Comparison of ENCODE assay signal across 23 cellular contexts in the genomic region with DNA sequence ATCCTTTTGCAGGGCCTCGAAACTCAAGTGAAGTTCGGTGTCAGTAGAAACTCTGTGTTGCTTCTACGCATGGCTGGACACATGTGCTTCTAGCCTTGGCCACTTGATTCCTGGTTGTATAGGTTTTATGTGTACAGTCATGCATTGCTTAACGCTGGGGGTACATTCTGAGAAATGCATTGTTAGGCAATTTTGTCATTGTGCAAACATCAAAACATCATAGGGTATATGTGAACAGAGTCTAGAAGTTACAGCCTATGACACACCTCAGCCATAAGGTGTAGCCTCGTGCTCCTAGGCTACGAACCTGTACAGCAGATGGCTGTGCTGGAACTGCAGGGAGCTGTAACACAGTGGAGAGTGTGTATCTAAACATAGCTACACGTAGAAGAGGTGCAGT.
"Had no signal": no experiment of that assay in that cellular context is flagged by ENCODE, and none has a peak within 500 bp of the region (broad histone marks: within the 10 kb centered on the region; RNA-seq: fewer than 3 reads in every experiment).

No MANE protein-coding gene starts in this region.

- H3K36me3 Mint-ChIP-seq: activated naive CD4-positive, alpha-beta T cell treated with anti-CD3 and anti-CD28 coated beads, Interleukin-2, amount 50 U/mL, for 72 hours had no signal

- H3K4me3 Mint-ChIP-seq: activated CD8-positive, alpha-beta T cell treated with anti-CD3 and anti-CD28 coated beads, Interleukin-2, amount 10 ng/mL, durations not matched to agents 7 days and 5 days; activated naive CD8-positive, alpha-beta T cell treated with anti-CD3 and anti-CD28 coated beads, Interleukin-2, amount 50 U/mL, for 24 hours; T-helper 1 cell treated with Interleukin-12 subunit alpha and Interleukin-12 subunit beta and Interleukin-4 antibody, amounts not matched to agents 30 μg/mL and 1 μg/mL, for 36 hours; WTC11 had no signal

- H3K4me3 ChIP-seq: body of pancreas, cardiac muscle cell, MG63 had no signal

- H3K36me3 ChIP-seq: ascending aorta, cardiac muscle cell, MG63 had no signal

- ATAC-seq: activated naive CD8-positive, alpha-beta T cell treated with anti-CD3 and anti-CD28 coated beads, Interleukin-2, amount 50 U/mL, for 24 hours; body of pancreas had no signal

- H3K27me3 ChIP-seq: ascending aorta, body of pancreas, cardiac muscle cell, MG63 had no signal

- DNase-seq: activated CD4-positive, alpha-beta T cell treated with anti-CD3 and anti-CD28 coated beads for 48 hours; activated CD4-positive, alpha-beta T cell treated with anti-CD3 and anti-CD28 coated beads, Interleukin-2, amount 50 U/mL, for 4 hours; activated CD4-positive, CD25-positive, alpha-beta regulatory T cell treated with anti-CD3 and anti-CD28 coated beads, Interleukin-2, amount 50 U/mL, for 72 hours; activated naive CD4-positive, alpha-beta T cell treated with Interleukin-2 at 50 U/mL for 16 hours; activated naive CD8-positive, alpha-beta T cell treated with anti-CD3 and anti-CD28 coated beads, Interleukin-2, amount 50 U/mL, for 24 hours; activated T-cell treated with anti-CD3 and anti-CD28 coated beads, Interleukin-2, amount 50 U/mL, for 4 hours; amniotic stem cell; body of pancreas; KG1; MG63; NCI-H1048; NCI-H146; NCI-H187 treated with DMSO at 0.1 percent for 48 hours; NCI-H2081 treated with DMSO at 0.1 percent for 48 hours; NCI-H446; NCI-H524; SHP77 treated with DMSO at 0.1 percent for 48 hours had no signal

- H3K27ac ChIP-seq: ascending aorta, body of pancreas, cardiac muscle cell had no signal

- H3K9me3 Mint-ChIP-seq: activated naive CD4-positive, alpha-beta T cell treated with anti-CD3 and anti-CD28 coated beads, Interleukin-2, amount 50 U/mL, for 72 hours; activated naive CD8-positive, alpha-beta T cell treated with anti-CD3 and anti-CD28 coated beads, Interleukin-2, amount 50 U/mL, for 24 hours; activated T-cell treated with anti-CD3 and anti-CD28 coated beads, Interleukin-2, amount 50 U/mL, for 4 hours; T-helper 1 cell treated with Interleukin-12 subunit alpha and Interleukin-12 subunit beta and Interleukin-4 antibody, amounts not matched to agents 30 μg/mL and 1 μg/mL, for 36 hours had no signal

- H3K27ac Mint-ChIP-seq: activated CD8-positive, alpha-beta T cell treated with anti-CD3 and anti-CD28 coated beads, Interleukin-2, amount 10 ng/mL, durations not matched to agents 7 days and 5 days; activated naive CD8-positive, alpha-beta T cell treated with anti-CD3 and anti-CD28 coated beads, Interleukin-2, amount 50 U/mL, for 24 hours; T-helper 1 cell treated with Interleukin-12 subunit alpha and Interleukin-12 subunit beta and Interleukin-4 antibody, amounts not matched to agents 30 μg/mL and 1 μg/mL, for 36 hours; WTC11 had no signal

- H3K9me3 ChIP-seq: ascending aorta, body of pancreas, MG63 had no signal

- H3K27me3 Mint-ChIP-seq: activated naive CD8-positive, alpha-beta T cell treated with anti-CD3 and anti-CD28 coated beads, Interleukin-2, amount 50 U/mL, for 24 hours had no signal
